In the genomic region with DNA sequence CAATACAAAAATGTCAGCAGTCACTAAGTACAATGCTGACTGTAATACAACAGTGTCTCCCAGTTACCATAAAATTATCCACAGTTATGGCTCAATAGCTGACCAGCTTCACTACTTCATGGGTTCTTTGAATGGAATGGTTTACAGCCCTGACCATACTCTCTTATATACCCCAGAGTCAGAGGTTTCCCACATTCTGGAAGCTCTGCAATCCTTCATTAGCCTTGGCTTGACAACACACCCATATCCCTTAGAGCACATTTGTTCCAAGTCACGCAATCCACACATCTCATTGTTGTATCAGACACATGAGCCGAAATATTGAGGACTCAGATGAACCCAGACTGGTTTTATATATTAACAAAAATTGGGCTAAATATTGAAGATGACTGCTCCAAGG, we compare ENCODE assay signal across 21 cellular contexts.
"Had no signal": no experiment of that assay in that cellular context is flagged by ENCODE, and none has a peak within 500 bp of the region (broad histone marks: within the 10 kb centered on the region; RNA-seq: fewer than 3 reads in every experiment).

No MANE protein-coding gene starts in this region.

- H3K36me3 ChIP-seq: esophagus squamous epithelium, gastroesophageal sphincter, left lung, right lobe of liver, spleen, tibial nerve, upper lobe of right lung, vagina had no signal

- H3K27me3 ChIP-seq: esophagus squamous epithelium, gastroesophageal sphincter, left lung, right lobe of liver, spleen, testis, tibial nerve, upper lobe of right lung, vagina had no signal

- H3K4me3 ChIP-seq: esophagus squamous epithelium, gastroesophageal sphincter, left lung, lung, psoas muscle, right lobe of liver, spleen, testis, tibial nerve, upper lobe of right lung, vagina had no signal

- DNase-seq: effector memory CD8-positive, alpha-beta T cell; esophagus squamous epithelium; glutamatergic neuron; immature natural killer cell; left lung; mesendoderm; naive thymus-derived CD4-positive, alpha-beta T cell; nephron progenitor cell; psoas muscle; retina; right lobe of liver; spleen; stimulated activated CD4-positive, alpha-beta T cell treated with anti-CD3 and anti-CD28 coated beads, Interleukin-15, amount 100 ng/mL, for 24 hours; stimulated activated CD4-positive, alpha-beta T cell treated with anti-CD3 and anti-CD28 coated beads, Interleukin-1b, Interleukin-23, amount 100 ng/mL, for 48 hours; stimulated activated CD4-positive, alpha-beta T cell treated with anti-CD3 and anti-CD28 coated beads, Interleukin-4, amount 100 ng/mL, for 24 hours; testis; upper lobe of right lung had no signal
